ENCODE assay signal across 34 cellular contexts in genomic region chr7:1267016-1267900, GRCh38. TPM values are rescaled to one million over a fixed set of nuclear protein-coding genes. Genes with fewer than 3 reads are reported as not detected.
"Had no signal": no experiment of that assay in that cellular context is flagged by ENCODE, and none has a peak within 500 bp of the region (broad histone marks: within the 10 kb centered on the region; RNA-seq: fewer than 3 reads in every experiment).

No MANE protein-coding gene starts in this region.

- H3K4me2 ChIP-seq: KMS-11 had no signal

- H3K27ac ChIP-seq: ascending aorta, cardiac muscle cell, KMS-11, RWPE1, SJCRH30, SK-N-MC, WERI-Rb-1 had no signal

- H3K4me1 ChIP-seq: ascending aorta had no signal

- H3K9ac ChIP-seq: KMS-11 had no signal

- H3K36me3 Mint-ChIP-seq: activated naive CD8-positive, alpha-beta T cell had no signal

- H3K4me1 Mint-ChIP-seq: activated CD4-positive, alpha-beta T cell treated with anti-CD3 and anti-CD28 coated beads for 36 hours; activated CD4-positive, alpha-beta T cell treated with anti-CD3 and anti-CD28 coated beads, Interleukin-2, amount 10 ng/mL, durations not matched to agents 7 days and 5 days; activated naive CD8-positive, alpha-beta T cell treated with anti-CD3 and anti-CD28 coated beads, Interleukin-2, amount 50 U/mL, for 24 hours had no signal

- H3K9me3 Mint-ChIP-seq: activated CD4-positive, alpha-beta T cell treated with anti-CD3 and anti-CD28 coated beads, Interleukin-2, amount 10 ng/mL, durations not matched to agents 7 days and 5 days; activated naive CD4-positive, alpha-beta T cell treated with anti-CD3 and anti-CD28 coated beads for 36 hours; activated naive CD8-positive, alpha-beta T cell treated with anti-CD3 and anti-CD28 coated beads, Interleukin-2, amount 50 U/mL, for 24 hours; activated T-cell treated with anti-CD3 and anti-CD28 coated beads, Interleukin-2, amount 50 U/mL, for 24 hours; activated T-helper 2 cell treated with anti-CD3 and anti-CD28 coated beads, Interferon-gamma antibody, Interleukin-2, Interleukin-4, amounts not matched to agents 10 μg/mL and 5 μg/mL and 100 μg/mL, durations not matched to agents 14 hours and 24 hours and 36 hours had no signal

- H3K27me3 ChIP-seq: ascending aorta had no signal

- ATAC-seq: activated CD4-positive, alpha-beta T cell treated with anti-CD3 and anti-CD28 coated beads for 36 hours; activated CD8-positive, alpha-beta T cell treated with anti-CD3 and anti-CD28 coated beads, Interleukin-2, amount 10 ng/mL, durations not matched to agents 7 days and 5 days; activated naive CD8-positive, alpha-beta T cell treated with anti-CD3 and anti-CD28 coated beads, Interleukin-2, amount 50 U/mL, for 24 hours; PC-3 had no signal

- H3K9me3 ChIP-seq: ascending aorta, SJCRH30 had no signal

- H3K4me3 ChIP-seq: ascending aorta, cardiac muscle cell, SJCRH30, SK-N-MC had no signal

- H3K27ac Mint-ChIP-seq: activated CD4-positive, alpha-beta T cell treated with anti-CD3 and anti-CD28 coated beads for 36 hours; activated CD4-positive, alpha-beta T cell treated with anti-CD3 and anti-CD28 coated beads, Interleukin-2, amount 10 ng/mL, durations not matched to agents 7 days and 5 days; activated CD8-positive, alpha-beta T cell treated with anti-CD3 and anti-CD28 coated beads, Interleukin-2, amount 10 ng/mL, durations not matched to agents 7 days and 5 days; activated naive CD4-positive, alpha-beta T cell treated with anti-CD3 and anti-CD28 coated beads for 36 hours; activated naive CD8-positive, alpha-beta T cell; activated naive CD8-positive, alpha-beta T cell treated with anti-CD3 and anti-CD28 coated beads, Interleukin-2, amount 50 U/mL, for 24 hours; activated T-cell treated with anti-CD3 and anti-CD28 coated beads, Interleukin-2, amount 50 U/mL, for 24 hours; activated T-helper 2 cell treated with anti-CD3 and anti-CD28 coated beads, Interferon-gamma antibody, Interleukin-2, Interleukin-4, amounts not matched to agents 10 μg/mL and 5 μg/mL and 100 μg/mL, durations not matched to agents 14 hours and 24 hours and 36 hours had no signal

- H3K36me3 ChIP-seq: ascending aorta, cardiac muscle cell, SJCRH30, WERI-Rb-1 had no signal

- DNase-seq: activated CD4-positive, alpha-beta T cell treated with anti-CD3 and anti-CD28 coated beads for 36 hours; activated CD4-positive, alpha-beta T cell treated with anti-CD3 and anti-CD28 coated beads, Interleukin-2, amount 10 ng/mL, durations not matched to agents 7 days and 5 days; activated CD4-positive, alpha-beta T cell treated with anti-CD3 and anti-CD28 coated beads, Interleukin-2, amount 50 U/mL, for 48 hours; activated CD8-positive, alpha-beta T cell treated with anti-CD3 and anti-CD28 coated beads, Interleukin-2, amount 10 ng/mL, durations not matched to agents 7 days and 5 days; activated gamma-delta T cell; activated naive CD4-positive, alpha-beta T cell treated with anti-CD3 and anti-CD28 coated beads for 36 hours; activated naive CD8-positive, alpha-beta T cell treated with anti-CD3 and anti-CD28 coated beads, Interleukin-2, amount 50 U/mL, for 24 hours; activated T-cell treated with anti-CD3 and anti-CD28 coated beads, Interleukin-2, amount 50 U/mL, for 24 hours; MM.1S; MV-4-11; NCI-H1092; NCI-H1436 treated with DMSO at 0.1 percent for 48 hours; NCI-H1694 treated with DMSO at 0.1 percent for 48 hours; NCI-H2029; NCI-H345; NCI-H524 treated with DMSO at 0.1 percent for 48 hours; NCI-H748 treated with DMSO at 0.1 percent for 48 hours; NK-92 treated with Interleukin-12 subunit alpha and Interleukin-12 subunit beta, amount 100 ng/mL, for 24 hours; PC-3; SHP77; SJCRH30; T1000; WERI-Rb-1 had no signal

- H3K4me3 Mint-ChIP-seq: activated CD4-positive, alpha-beta T cell treated with anti-CD3 and anti-CD28 coated beads for 36 hours; activated CD4-positive, alpha-beta T cell treated with anti-CD3 and anti-CD28 coated beads, Interleukin-2, amount 10 ng/mL, durations not matched to agents 7 days and 5 days; activated CD8-positive, alpha-beta T cell treated with anti-CD3 and anti-CD28 coated beads, Interleukin-2, amount 10 ng/mL, durations not matched to agents 7 days and 5 days; activated naive CD4-positive, alpha-beta T cell treated with anti-CD3 and anti-CD28 coated beads for 36 hours; activated naive CD8-positive, alpha-beta T cell; activated naive CD8-positive, alpha-beta T cell treated with anti-CD3 and anti-CD28 coated beads, Interleukin-2, amount 50 U/mL, for 24 hours; activated T-cell treated with anti-CD3 and anti-CD28 coated beads, Interleukin-2, amount 50 U/mL, for 24 hours had no signal

RNA-seq across cellular contexts. Expression of gene UNCX, which starts 34.6 kb away (rescaled TPM):
- total RNA-seq: activated CD4-positive, alpha-beta T cell treated with anti-CD3 and anti-CD28 coated beads for 36 hours; activated CD4-positive, alpha-beta T cell treated with anti-CD3 and anti-CD28 coated beads, Interleukin-2, amount 10 ng/mL, durations not matched to agents 7 days and 5 days; activated CD8-positive, alpha-beta T cell treated with anti-CD3 and anti-CD28 coated beads, Interleukin-2, amount 10 ng/mL, durations not matched to agents 7 days and 5 days; activated naive CD4-positive, alpha-beta T cell treated with anti-CD3 and anti-CD28 coated beads for 36 hours; activated T-helper 2 cell treated with anti-CD3 and anti-CD28 coated beads, Interferon-gamma antibody, Interleukin-2, Interleukin-4, amounts not matched to agents 10 μg/mL and 5 μg/mL and 100 μg/mL, durations not matched to agents 14 hours and 24 hours and 36 hours; ascending aorta; LHCN-M2; NCI-H460; PC-3; T-helper 1 cell treated with Interleukin-12 subunit alpha and Interleukin-12 subunit beta and Interleukin-4 antibody, amounts not matched to agents 30 ng/mL and 1 ng/mL, for 36 hours; T-helper 2 cell treated with Interferon-gamma antibody and Interleukin-4, amounts not matched to agents 100 ng/mL and 5 ng/mL, for 36 hours had no signal
